In genomic region chr15:88247914-88248313, GRCh38 we compare ENCODE assay signal across 18 cellular contexts. TPM values are rescaled to one million over a fixed set of nuclear protein-coding genes. Genes with fewer than 3 reads are reported as not detected.
DNase-seq lines count a peak whose midpoint lies in the region; ATAC-seq, FAIRE-seq and TF ChIP-seq lines count a peak whose summit lies in the region.
"Had no signal": no experiment of that assay in that cellular context is flagged by ENCODE, and none has a peak within 500 bp of the region (broad histone marks: within the 10 kb centered on the region; RNA-seq: fewer than 3 reads in every experiment).

No MANE protein-coding gene starts in this region.

- WGBS in heart left ventricle, 4 donors, result 49 to 60% (median 54%) methylated on average over 4 of the region's 4 CpGs
- no CpG with 5 or more reads among the region's 4 CpGs for WGBS in neuronal stem cell (ENCODE audit: extremely low coverage in 2 of 2, insufficient read length in 2 of 2, insufficient replicate concordance in 1 of 2), 2 donors

- no peaks in the 10 kb centered on the region for H3K79me1 ChIP-seq in neuronal stem cell (ENCODE audit: low read depth, low read length)

- H4K91ac ChIP-seq in neuronal stem cell (ENCODE audit: low read depth, low read length, poor library complexity), result no peak overlapping the region

- H3K4me3 ChIP-seq in right atrium auricular region (no peak overlapping the region), heart left ventricle (no peak overlapping the region), neuronal stem cell (ENCODE audit: low read length in 2 of 2) (no peak overlapping the region)
- H3K4me3 ChIP-seq: Peyer's patch had no signal

- no peak overlapping the region for H3K14ac ChIP-seq in neuronal stem cell (ENCODE audit: low read length)

- peak overlapping the region; percentile 9 for H2BK15ac ChIP-seq in neuronal stem cell (ENCODE audit: low read length)

- H3K18ac ChIP-seq in neuronal stem cell (ENCODE audit: low read length), result no peak overlapping the region

- H3K36me3 ChIP-seq in right atrium auricular region, result no peaks in the 10 kb centered on the region
- H3K36me3 ChIP-seq in heart left ventricle, result no peaks in the 10 kb centered on the region
- H3K36me3 ChIP-seq in neuronal stem cell (replicated peaks in 1 of 2; ENCODE audit: control insufficient read depth in 2 of 2, insufficient read depth in 2 of 2, low read length in 2 of 2), result no peaks in the 10 kb centered on the region
- H3K36me3 ChIP-seq: Peyer's patch had no signal

- H3K9me3 ChIP-seq in right atrium auricular region, result no peaks in the 10 kb centered on the region
- H3K9me3 ChIP-seq in heart left ventricle, result no peaks in the 10 kb centered on the region
- H3K9me3 ChIP-seq in neuronal stem cell (replicated peaks in 1 of 2; ENCODE audit: control insufficient read depth in 2 of 2, insufficient read depth in 1 of 2, low read depth in 1 of 2, low read length in 2 of 2), result no peaks in the 10 kb centered on the region
- H3K9me3 ChIP-seq: Peyer's patch had no signal

- H3K9ac ChIP-seq in neuronal stem cell (ENCODE audit: low read depth, low read length, poor library complexity), result no peak overlapping the region

- ATAC-seq in Right ventricle myocardium inferior (peak; percentile 61), heart left ventricle (peak in 3 of 4 donors; percentile 38 to 59 (median 51))

- no peak overlapping the region for H3K4me2 ChIP-seq in neuronal stem cell (ENCODE audit: insufficient read depth, low read length, poor library complexity, severe bottlenecking)

- H3K27me3 ChIP-seq in right atrium auricular region (no peaks in the 10 kb centered on the region), heart left ventricle (peaks cover 0 to 16% (median 1%) of the 10 kb centered on the region in 9 donors), neuronal stem cell (ENCODE audit: control insufficient read depth in 3 of 3, insufficient read depth in 3 of 3, low read depth in 1 of 3, low read length in 3 of 3) (peaks cover 0 to 3% (median 0%) of the 10 kb centered on the region in 3 experiments)
- H3K27me3 ChIP-seq: Peyer's patch had no signal

- no peak overlapping the region for H2BK5ac ChIP-seq in neuronal stem cell (ENCODE audit: low read length)

- DNase-seq in Right ventricle myocardium inferior (ENCODE audit: missing footprints), result no peak
- DNase-seq in right atrium auricular region (ENCODE audit: low spot score), result no peak
- DNase-seq in heart left ventricle, result peak in 1 of 5 donors; percentile 48
- no peak for DNase-seq in neuronal stem cell (ENCODE audit: low spot score)
- DNase-seq in urothelium cell line (ENCODE audit: low spot score), result no peak
- no peak for DNase-seq in NCI-H524 treated with DMSO at 0.1 percent for 48 hours (lab: John Stamatoyannopoulos, UW)
- DNase-seq in superior temporal gyrus (ENCODE audit: extremely low spot score), result no peak
- DNase-seq: DMS153, GOT3, KBM-7, NCI-H1436, NCI-H2029, NCI-H2171 treated with DMSO at 0.1 percent for 48 hours, NCI-H510A treated with DMSO at 0.1 percent for 48 hours, Peyer's patch, SHP77 treated with DMSO at 0.1 percent for 48 hours had no signal

- no peak overlapping the region for H3K23ac ChIP-seq in neuronal stem cell (ENCODE audit: low read depth, low read length, poor library complexity)

- H3K4me1 ChIP-seq in right atrium auricular region, result peaks cover 0 to 11% of the 10 kb centered on the region in 2 donors
- H3K4me1 ChIP-seq in heart left ventricle, result peaks cover 0 to 23% (median 4%) of the 10 kb centered on the region in 12 donors
- peaks cover 0 to 6% of the 10 kb centered on the region in 2 donors for H3K4me1 ChIP-seq in neuronal stem cell (ENCODE audit: control insufficient read depth in 2 of 2, insufficient read depth in 1 of 2, low read depth in 1 of 2, low read length in 2 of 2)

- intact Hi-C loops in Right ventricle myocardium inferior (cut with DNase I) (loop anchor here (5.0 to 10.0 kb wide), 3 partner anchors 373 to 1333 kb away; no protein-coding TSS in a partner anchor), heart left ventricle (cut with DNase I) (loop anchor here in 8 of 10 donors (5.0 to 10.0 kb wide), 9 partner anchors 199 to 1623 kb away; no protein-coding TSS in a partner anchor)

- no peak overlapping the region for H2BK120ac ChIP-seq in neuronal stem cell (ENCODE audit: low read depth, low read length)

- no peak overlapping the region for H3K4ac ChIP-seq in neuronal stem cell (ENCODE audit: low read length)

- no peak for FAIRE-seq in urothelium cell line (lab: Jason Lieb, UNC)
- FAIRE-seq: GM12892 had no signal

- no peak overlapping the region for H2AFZ ChIP-seq in neuronal stem cell (ENCODE audit: low read length)

- H2AK5ac ChIP-seq in neuronal stem cell (ENCODE audit: low read depth, low read length), result no peak overlapping the region

- no peak overlapping the region for H2BK12ac ChIP-seq in neuronal stem cell (ENCODE audit: low read length)

- no peak overlapping the region for H3K27ac ChIP-seq in right atrium auricular region
- no peak overlapping the region for H3K27ac ChIP-seq in heart left ventricle
- no peak overlapping the region for H3K27ac ChIP-seq in neuronal stem cell (replicated peaks; ENCODE audit: low read length)
- H3K27ac ChIP-seq: C4-2B, Peyer's patch had no signal

- no peak for TF ChIP-seq POLR2A in heart left ventricle (IDR thresholded peaks at IDR 0.05)

- H4K8ac ChIP-seq in neuronal stem cell (ENCODE audit: low read depth, low read length), result no peak overlapping the region

- TF ChIP-seq CTCF in right atrium auricular region (IDR thresholded peaks at IDR 0.05) (no peak), heart left ventricle (IDR thresholded peaks at IDR 0.05) (no peak)

RNA-seq across cellular contexts. Expression of gene NTRK3, which starts 8.6 kb away (rescaled TPM):
- total RNA-seq in Right ventricle myocardium inferior (5.1 TPM), right atrium auricular region (1 to 10 TPM; 1.5 to 4.5 TPM), heart left ventricle (1 to 10 TPM in 8 of 9 donors, under 1 TPM in 1; 0.56 to 6.8 (median 2.0) TPM)
- 1 to 10 TPM in 1 of 2 donors, under 1 TPM in 1; 0.53 to 2.4 TPM for polyA plus RNA-seq in heart left ventricle
- 7.7 TPM for polyA plus RNA-seq in neuronal stem cell (2013, experiment 1 of 2)
- polyA plus RNA-seq in neuronal stem cell (2013, experiment 2 of 2), result 7.6 TPM
